Comparison of ENCODE assay signal across 8 cellular contexts in genomic region chr18:26549103-26549485, GRCh38. TPM values are rescaled to one million over a fixed set of nuclear protein-coding genes. Genes with fewer than 3 reads are reported as not detected.
DNase-seq lines count a peak whose midpoint lies in the region; ATAC-seq, FAIRE-seq and TF ChIP-seq lines count a peak whose summit lies in the region.

No MANE protein-coding gene starts in this region.

- H3K4me3 Mint-ChIP-seq in stimulated activated naive CD8-positive, alpha-beta T cell treated with anti-CD3 and anti-CD28 coated beads, Interleukin-15, Interleukin-2, amounts not matched to agents 100 ng/mL and 50 ng/mL, for 24 hours, result peak overlapping the region; percentile 75

- H3K27ac Mint-ChIP-seq in stimulated activated naive CD8-positive, alpha-beta T cell treated with anti-CD3 and anti-CD28 coated beads, Interleukin-15, Interleukin-2, amounts not matched to agents 100 ng/mL and 50 ng/mL, for 24 hours, result no peak overlapping the region

- FAIRE-seq in GM19239 (lab: Jason Lieb, UNC) (no peak), bronchial epithelial cell (lab: Jason Lieb, UNC) (no peak), kidney (lab: Jason Lieb, UNC) (no peak)

- peaks cover 15% of the 10 kb centered on the region for H3K4me1 ChIP-seq in Panc1 (ENCODE audit: control insufficient read depth, insufficient read depth, low read length)
- H3K4me1 ChIP-seq in kidney (ENCODE audit: control insufficient read depth in 1 of 2, insufficient read depth in 1 of 2, low read depth in 1 of 2, low read length in 2 of 2), result peaks cover 8 to 20% of the 10 kb centered on the region in 2 donors

- no peaks in the 10 kb centered on the region for H3K36me3 Mint-ChIP-seq in stimulated activated naive CD8-positive, alpha-beta T cell treated with anti-CD3 and anti-CD28 coated beads, Interleukin-15, Interleukin-2, amounts not matched to agents 100 ng/mL and 50 ng/mL, for 24 hours (ENCODE audit: low read depth)

- CTCF ChIA-PET in Panc1 (lab: Charles Lee), result interaction anchor here (0.6 to 1.1 kb wide), 4 partner anchors 72 to 242 kb away, joined by 3 to 5 read pairs (median 4); no protein-coding TSS in a partner anchor

- in situ Hi-C loops in Panc1 (cut with HindIII; ENCODE audit: low pct_unique_long_range_greater_than_20kb, low sequenced_read_pairs), result no loop called here

- intact Hi-C loops in Panc1 (cut with micrococcal nuclease; ENCODE audit: unreplicated experiment), result loop anchor here (5.0 kb wide), 2 partner anchors 167 to 242 kb away; no protein-coding TSS in a partner anchor
- intact Hi-C loops in kidney (cut with DNase I), result no loop called here

- TF ChIP-seq CTCF in Panc1 (IDR thresholded peaks at IDR 0.05), result no peak
- TF ChIP-seq CTCF in bronchial epithelial cell (IDR thresholded peaks at IDR 0.05; ENCODE audit: insufficient read depth, low read length, severe bottlenecking), result no peak
- no peak for TF ChIP-seq CTCF in kidney (IDR thresholded peaks at IDR 0.05; ENCODE audit: borderline replicate concordance, extremely low read depth, insufficient read depth)

- POLR2A ChIA-PET in Panc1 (lab: Charles Lee), result interaction anchor here (0.7 kb wide), 1 partner anchor 44 kb away, joined by 5 read pairs; no protein-coding TSS in a partner anchor

- H3K27me3 ChIP-seq in Panc1 (ENCODE audit: control insufficient read depth, insufficient read depth, low read length) (no peaks in the 10 kb centered on the region), bronchial epithelial cell (ENCODE audit: control insufficient read depth, insufficient read depth, low read length) (no peaks in the 10 kb centered on the region)

- H3K27me3 Mint-ChIP-seq in stimulated activated naive CD8-positive, alpha-beta T cell treated with anti-CD3 and anti-CD28 coated beads, Interleukin-15, Interleukin-2, amounts not matched to agents 100 ng/mL and 50 ng/mL, for 24 hours, result peaks cover 46% of the 10 kb centered on the region

- peaks cover 40% of the 10 kb centered on the region for H3K4me1 Mint-ChIP-seq in stimulated activated naive CD8-positive, alpha-beta T cell treated with anti-CD3 and anti-CD28 coated beads, Interleukin-15, Interleukin-2, amounts not matched to agents 100 ng/mL and 50 ng/mL, for 24 hours (ENCODE audit: low read depth)

- H3K9me3 Mint-ChIP-seq in stimulated activated naive CD8-positive, alpha-beta T cell treated with anti-CD3 and anti-CD28 coated beads, Interleukin-15, Interleukin-2, amounts not matched to agents 100 ng/mL and 50 ng/mL, for 24 hours, result no peaks in the 10 kb centered on the region

- H3K27ac ChIP-seq in Panc1 (ENCODE audit: low read length), result peak overlapping the region; percentile 85
- H3K27ac ChIP-seq in kidney (ENCODE audit: low read depth in 2 of 2, low read length in 2 of 2), result peak overlapping the region; percentile 80 to 87

- BruUV-seq in Panc1 (replicated peaks; lab: Mats Ljungman, UMichigan), result no TSS peak

- H3K36me3 ChIP-seq in Panc1 (ENCODE audit: control insufficient read depth, insufficient read depth, low read length) (no peaks in the 10 kb centered on the region; the same call in 1 of the 2 replicates), bronchial epithelial cell (ENCODE audit: control insufficient read depth, insufficient read depth, low read length) (no peaks in the 10 kb centered on the region), kidney (ENCODE audit: control insufficient read depth in 1 of 2, insufficient read depth in 2 of 2, low read length in 2 of 2) (no peaks in the 10 kb centered on the region)

- H3K9ac ChIP-seq in kidney (ENCODE audit: low read length in 2 of 2), result peak overlapping the region in 1 of 2 donors; percentile 75

- H3K4me3 ChIP-seq in Panc1 (ENCODE audit: low read depth in 2 of 2, low read length in 2 of 2) (peak overlapping the region; percentile 71 to 77), bronchial epithelial cell (ENCODE audit: low read depth, low read length) (peak overlapping the region; percentile 67), kidney (ENCODE audit: low read length in 2 of 2) (peak overlapping the region; percentile 47 to 68)

- H3K9me3 ChIP-seq in Panc1 (ENCODE audit: control insufficient read depth, insufficient read depth, low read depth, low read length) (no peaks in the 10 kb centered on the region), kidney (ENCODE audit: control insufficient read depth in 1 of 2, low read length in 2 of 2) (no peaks in the 10 kb centered on the region)

- peak; percentile 21 for DNase-seq in Ammon's horn (ENCODE audit: low spot score)
- peak; percentile 19 for DNase-seq in GM19239 (ENCODE audit: insufficient read length, low spot score)
- no peak for DNase-seq in Panc1 (ENCODE audit: low read depth, low spot score)
- peak; percentile 68 for DNase-seq in bronchial epithelial cell (ENCODE audit: low read depth)
- peak; percentile 80 for DNase-seq in kidney
- DNase-seq in activated effector memory CD4-positive, alpha-beta T cell treated with anti-CD3 and anti-CD28 coated beads, Interleukin-2, amount 50 U/mL, for 16 hours, result no peak

- ATAC-seq in Panc1, result peak; percentile 55
- ATAC-seq in GM18858 (IDR thresholded peaks at IDR 0.05; ENCODE audit: unreplicated experiment), result no peak

RNA-seq across cellular contexts. Expression of gene KCTD1, which starts 0.7 kb away (rescaled TPM):
- total RNA-seq in Panc1 (2021; ENCODE audit: unreplicated experiment) (34.4 TPM), bronchial epithelial cell (16.6 and 21.1 TPM in 2 replicates), kidney (83.7 TPM)
- 32.9 TPM for polyA plus RNA-seq in Panc1 (2012; ENCODE audit: insufficient read length)
- 48.5 TPM for polyA plus RNA-seq in kidney (ENCODE audit: insufficient read depth, low read depth, low replicate concordance)

Comparison
In these comparisons a context has a peak if more than half of its experiments do, and no peak if none do; other contexts are left out.
1. DNase-seq: peak in Ammon's horn (single experiment), GM19239 (single experiment), bronchial epithelial cell (single experiment) and kidney (single experiment); none in Panc1 (single experiment) and activated effector memory CD4-positive, alpha-beta T cell treated with anti-CD3 and anti-CD28 coated beads, Interleukin-2, amount 50 U/mL, for 16 hours (single experiment).
2. Peak in every context shown above with its lines, with median percentiles within 50 percentile points of each other: H3K4me3 ChIP-seq.